In genomic region chr6:10745116-10745515, GRCh38 we compare ENCODE assay signal across 22 cellular contexts. TPM values are rescaled to one million over a fixed set of nuclear protein-coding genes. Genes with fewer than 3 reads are reported as not detected.
"Had no signal": no experiment of that assay in that cellular context is flagged by ENCODE, and none has a peak within 500 bp of the region (broad histone marks: within the 10 kb centered on the region; RNA-seq: fewer than 3 reads in every experiment).

No MANE protein-coding gene starts in this region.

- H3K27ac ChIP-seq: adrenal gland, coronary artery, gastrocnemius medialis, left ventricle myocardium inferior, prostate gland, right atrium auricular region, skin epidermis, stomach had no signal

- H3K9me3 Mint-ChIP-seq: activated CD8-positive, alpha-beta T cell treated with anti-CD3 and anti-CD28 coated beads for 36 hours; activated naive CD4-positive, alpha-beta T cell treated with anti-CD3 and anti-CD28 coated beads, Interleukin-2, amount 50 U/mL, for 72 hours; activated T-cell treated with anti-CD3 and anti-CD28 coated beads, Interleukin-2, amount 50 U/mL, for 72 hours; neural crest cell had no signal

- H3K27me3 ChIP-seq: adrenal gland, gastrocnemius medialis, right atrium auricular region, stomach had no signal

- H3K36me3 ChIP-seq: adrenal gland, prostate gland, right atrium auricular region had no signal

- H3K9me3 ChIP-seq: adrenal gland, gastrocnemius medialis, left ventricle myocardium inferior, prostate gland, right atrium auricular region, stomach had no signal

- H3K4me3 Mint-ChIP-seq: activated CD8-positive, alpha-beta T cell treated with anti-CD3 and anti-CD28 coated beads for 36 hours had no signal

- DNase-seq: activated CD4-positive, alpha-beta T cell treated with anti-CD3 and anti-CD28 coated beads for 48 hours; activated CD4-positive, CD25-positive, alpha-beta regulatory T cell; activated CD8-positive, alpha-beta T cell treated with anti-CD3 and anti-CD28 coated beads for 36 hours; activated effector memory CD4-positive, alpha-beta T cell treated with anti-CD3 and anti-CD28 coated beads, Interleukin-2, amount 50 U/mL, for 16 hours; activated T-cell treated with anti-CD3 and anti-CD28 coated beads, Interleukin-2, amount 50 U/mL, for 72 hours; central memory CD4-positive, alpha-beta T cell; gastrocnemius medialis; kidney; left ventricle myocardium inferior; mammary epithelial cell; stimulated activated CD4-positive, alpha-beta T cell treated with anti-CD3 and anti-CD28 coated beads, Interleukin-15, amount 100 ng/mL, for 24 hours; stimulated activated CD4-positive, alpha-beta T cell treated with anti-CD3 and anti-CD28 coated beads, Interleukin-2, amount 100 ng/mL, for 48 hours; stomach; trophoblast cell had no signal

- ATAC-seq: activated CD8-positive, alpha-beta T cell treated with anti-CD3 and anti-CD28 coated beads for 36 hours; activated naive CD4-positive, alpha-beta T cell treated with anti-CD3 and anti-CD28 coated beads, Interleukin-2, amount 50 U/mL, for 72 hours; activated T-cell treated with anti-CD3 and anti-CD28 coated beads, Interleukin-2, amount 50 U/mL, for 72 hours; gastrocnemius medialis had no signal

- H3K4me3 ChIP-seq: adrenal gland, coronary artery, gastrocnemius medialis, left ventricle myocardium inferior, prostate gland, right atrium auricular region, skin epidermis, stomach had no signal

- H3K27ac Mint-ChIP-seq: activated CD8-positive, alpha-beta T cell treated with anti-CD3 and anti-CD28 coated beads for 36 hours; activated T-cell treated with anti-CD3 and anti-CD28 coated beads, Interleukin-2, amount 50 U/mL, for 72 hours had no signal

- H3K27me3 Mint-ChIP-seq: activated CD8-positive, alpha-beta T cell treated with anti-CD3 and anti-CD28 coated beads for 36 hours had no signal

RNA-seq across cellular contexts. Expression of gene C6orf52, which starts 50.7 kb away (rescaled TPM):
- total RNA-seq: omental fat pad, right atrium auricular region had no signal
